ENCODE assay signal across 26 cellular contexts in the genomic region with DNA sequence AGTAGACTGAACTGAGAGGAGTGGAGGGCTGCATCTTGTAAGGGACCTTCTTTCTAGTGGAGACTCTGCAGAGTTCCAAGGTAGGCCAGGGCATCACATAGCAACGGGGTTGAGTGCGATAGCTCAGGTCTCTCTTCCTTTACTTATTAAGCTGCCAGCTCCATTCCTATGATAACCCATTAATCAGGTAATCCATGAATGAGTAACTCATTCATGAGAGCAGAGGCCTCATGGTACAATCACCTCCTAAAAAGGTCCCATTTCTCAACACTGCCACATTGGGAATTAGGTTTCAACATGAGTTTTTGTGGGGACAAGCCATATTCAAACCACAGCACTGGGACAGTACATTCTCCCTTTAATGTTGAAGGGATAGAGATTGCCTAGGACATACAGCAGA. TPM values are rescaled to one million over a fixed set of nuclear protein-coding genes. Genes with fewer than 3 reads are reported as not detected.
"Had no signal": no experiment of that assay in that cellular context is flagged by ENCODE, and none has a peak within 500 bp of the region (broad histone marks: within the 10 kb centered on the region; RNA-seq: fewer than 3 reads in every experiment).

No MANE protein-coding gene starts in this region.

- H3K4me3 ChIP-seq: coronary artery, heart left ventricle, left ventricle myocardium inferior, lower lobe of right lung, prostate gland, right lobe of liver, tibial artery, upper lobe of left lung, vagina had no signal

- ATAC-seq: heart left ventricle; lower lobe of right lung; natural killer cell treated with Interleukin-12 subunit alpha and Interleukin-12 subunit beta and Interleukin-15 and Interleukin-18, amount 100 ng/mL, for 72 hours; right lobe of liver; stimulated activated effector memory CD8-positive, alpha-beta T cell treated with anti-CD3 and anti-CD28 coated beads, Interleukin-12 subunit alpha, Interleukin-12 subunit beta, amount 100 ng/mL, for 72 hours; stimulated activated naive CD8-positive, alpha-beta T cell treated with anti-CD3 and anti-CD28 coated beads, Interleukin-15, Interleukin-2, amounts not matched to agents 100 U/mL and 50 U/mL, for 24 hours had no signal

- H3K9ac ChIP-seq: parathyroid adenoma had no signal

- H3K27me3 ChIP-seq: heart left ventricle, right lobe of liver, tibial artery, upper lobe of left lung, vagina had no signal

- DNase-seq: effector CD4-positive, alpha-beta T cell; endodermal cell; foreskin melanocyte; heart left ventricle; hippocampal formation; left ventricle myocardium inferior; lower lobe of right lung; midbrain; retina; right lobe of liver; stimulated activated CD4-positive, alpha-beta T cell treated with anti-CD3 and anti-CD28 coated beads, Interleukin-4, amount 100 ng/mL, for 1 hour; stimulated activated CD8-positive, alpha-beta memory T cell treated with anti-CD3 and anti-CD28 coated beads, Interleukin-4, amount 100 ng/mL, for 48 hours; stimulated activated naive CD8-positive, alpha-beta T cell treated with anti-CD3 and anti-CD28 coated beads, Interleukin-15, Interleukin-2, amounts not matched to agents 100 U/mL and 50 U/mL, for 24 hours; tibial artery; upper lobe of left lung had no signal

- H3K4me1 ChIP-seq: left ventricle myocardium inferior, lower lobe of right lung, parathyroid adenoma, prostate gland, right lobe of liver, tibial artery, upper lobe of left lung, vagina had no signal

- H3K36me3 ChIP-seq: heart left ventricle, left ventricle myocardium inferior, lower lobe of right lung, prostate gland, right lobe of liver, tibial artery, upper lobe of left lung, vagina had no signal

- H3K27ac ChIP-seq: coronary artery, heart left ventricle, left ventricle myocardium inferior, lower lobe of right lung, parathyroid adenoma, prostate gland, right lobe of liver, tibial artery, upper lobe of left lung, vagina had no signal

- H2AFZ ChIP-seq: parathyroid adenoma had no signal

- H3K9me3 ChIP-seq: lower lobe of right lung, prostate gland, right lobe of liver, tibial artery, upper lobe of left lung, vagina had no signal

RNA-seq across cellular contexts. Expression of a gene that starts 21.3 kb away (rescaled TPM):
- total RNA-seq: dermis microvascular lymphatic vessel endothelial cell; endodermal cell; endothelial cell of umbilical vein; heart left ventricle; left ventricle myocardium inferior; lower lobe of right lung; natural killer cell treated with Interleukin-12 subunit alpha and Interleukin-12 subunit beta and Interleukin-15 and Interleukin-18, amount 100 ng/mL, for 72 hours; omental fat pad; right lobe of liver; temporal lobe; upper lobe of left lung; vagina had no signal
- polyA plus RNA-seq: endothelial cell of umbilical vein, esophagus, heart left ventricle had no signal
